10 cellular contexts compared by ENCODE assay signal in the genomic region with DNA sequence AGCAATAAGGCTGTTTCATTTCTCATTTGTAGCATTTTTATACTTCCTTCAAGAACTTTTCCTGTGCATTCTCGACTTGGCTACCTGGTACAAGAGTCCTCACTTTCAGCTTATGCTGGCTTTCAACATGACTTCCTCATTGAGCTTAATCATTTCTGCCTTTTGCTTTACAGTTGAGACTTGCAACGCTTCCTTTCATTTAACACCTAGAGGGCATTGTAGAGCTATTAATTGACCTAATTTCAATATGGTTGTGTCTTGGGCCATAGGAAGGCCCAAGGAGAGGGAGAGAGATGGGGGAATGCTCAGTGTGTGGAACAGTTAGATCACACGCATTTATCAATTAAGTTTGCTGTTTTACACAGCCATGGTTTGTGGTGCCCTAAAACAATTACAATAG. TPM values are rescaled to one million over a fixed set of nuclear protein-coding genes. Genes with fewer than 3 reads are reported as not detected.
DNase-seq lines count a peak whose midpoint lies in the region; ATAC-seq and TF ChIP-seq lines count a peak whose summit lies in the region.
"Had no signal": no experiment of that assay in that cellular context is flagged by ENCODE, and none has a peak within 500 bp of the region (broad histone marks: within the 10 kb centered on the region; RNA-seq: fewer than 3 reads in every experiment).

No MANE protein-coding gene starts in this region.

- intact Hi-C loops in activated CD4-positive, alpha-beta T cell treated with anti-CD3 and anti-CD28 coated beads for 36 hours (cut with DNase I, micrococcal nuclease): loop anchor here (2.0 to 10.0 kb wide), 3 partner anchors 235 to 527 kb away; partner anchors contain the start of gene SOD2 (in 1 of the 2)

- no peaks in the 10 kb centered on the region for H3K36me3 Mint-ChIP-seq in activated CD4-positive, alpha-beta T cell treated with anti-CD3 and anti-CD28 coated beads for 36 hours (ENCODE audit: low read depth)
- H3K36me3 Mint-ChIP-seq in stimulated activated naive B cell treated with anti-CD40 and anti-IgM and Interleukin-4, amounts not matched to agents 10 μg/mL and 1 μg/mL and 100 μg/mL, for 72 hours: no peaks in the 10 kb centered on the region

- H3K9me3 Mint-ChIP-seq in activated CD4-positive, alpha-beta T cell treated with anti-CD3 and anti-CD28 coated beads for 36 hours (ENCODE audit: low read depth): peaks cover 4% of the 10 kb centered on the region
- peaks cover 6 to 7% of the 10 kb centered on the region in 2 donors for H3K9me3 Mint-ChIP-seq in stimulated activated naive B cell treated with anti-CD40 and anti-IgM and Interleukin-4, amounts not matched to agents 10 μg/mL and 1 μg/mL and 100 μg/mL, for 72 hours

- H3K27ac Mint-ChIP-seq in activated CD4-positive, alpha-beta T cell treated with anti-CD3 and anti-CD28 coated beads for 36 hours: no peak overlapping the region
- H3K27ac Mint-ChIP-seq in stimulated activated naive B cell treated with anti-CD40 and anti-IgM and Interleukin-4, amounts not matched to agents 10 μg/mL and 1 μg/mL and 100 μg/mL, for 72 hours: no peak overlapping the region

- H3K4me3 Mint-ChIP-seq in activated CD4-positive, alpha-beta T cell treated with anti-CD3 and anti-CD28 coated beads for 36 hours: no peak overlapping the region
- no peak overlapping the region for H3K4me3 Mint-ChIP-seq in stimulated activated naive B cell treated with anti-CD40 and anti-IgM and Interleukin-4, amounts not matched to agents 10 μg/mL and 1 μg/mL and 100 μg/mL, for 72 hours

- peak; percentile 30 for ATAC-seq in activated CD4-positive, alpha-beta T cell treated with anti-CD3 and anti-CD28 coated beads for 36 hours
- peak; percentile 34 to 60 for ATAC-seq in stimulated activated naive B cell treated with anti-CD40 and anti-IgM and Interleukin-4, amounts not matched to agents 10 μg/mL and 1 μg/mL and 100 μg/mL, for 72 hours (replicated peaks)
- ATAC-seq in GM19023 (IDR thresholded peaks at IDR 0.05; ENCODE audit: unreplicated experiment): no peak

- TF ChIP-seq CTCF in LNCaP clone FGC (IDR thresholded peaks at IDR 0.05; ENCODE audit: control insufficient read depth, extremely low read depth, insufficient read depth): peak; percentile 58
- TF ChIP-seq CTCF in choroid plexus epithelial cell (conservative IDR thresholded peaks at IDR 0.05; ENCODE audit: low read depth, low read length): no peak
- no peak for TF ChIP-seq CTCF in GM20000 (IDR thresholded peaks at IDR 0.05; ENCODE audit: extremely low read depth, missing control alignments)

- POLR2A ChIA-PET in activated CD4-positive, alpha-beta T cell treated with anti-CD3 and anti-CD28 coated beads for 36 hours (lab: Charles Lee): no interaction called here

- no peak for DNase-seq in activated CD4-positive, alpha-beta T cell treated with anti-CD3 and anti-CD28 coated beads for 36 hours
- DNase-seq in activated CD4-positive, alpha-beta T cell treated with anti-CD3 and anti-CD28 coated beads, Interleukin-2, amount 50 U/mL, for 48 hours: no peak
- DNase-seq in LNCaP clone FGC (ENCODE audit: low read depth) (no peak), choroid plexus epithelial cell (ENCODE audit: low read depth) (peak; percentile 20), retina (no peak), GM20000 (ENCODE audit: low spot score) (no peak)
- DNase-seq in stimulated activated naive B cell treated with anti-CD40 and anti-IgM and Interleukin-4, amounts not matched to agents 10 μg/mL and 1 μg/mL and 100 μg/mL, for 72 hours: no peak
- DNase-seq: activated CD8-positive, alpha-beta memory T cell treated with anti-CD3 and anti-CD28 coated beads, Interleukin-2, amount 50 U/mL, for 48 hours had no signal

- peaks cover 10% of the 10 kb centered on the region for H3K4me1 Mint-ChIP-seq in activated CD4-positive, alpha-beta T cell treated with anti-CD3 and anti-CD28 coated beads for 36 hours
- no peaks in the 10 kb centered on the region for H3K4me1 Mint-ChIP-seq in stimulated activated naive B cell treated with anti-CD40 and anti-IgM and Interleukin-4, amounts not matched to agents 10 μg/mL and 1 μg/mL and 100 μg/mL, for 72 hours

- H3K27me3 Mint-ChIP-seq in activated CD4-positive, alpha-beta T cell treated with anti-CD3 and anti-CD28 coated beads for 36 hours: peaks cover 31% of the 10 kb centered on the region
- peaks cover 14 to 17% of the 10 kb centered on the region in 2 donors for H3K27me3 Mint-ChIP-seq in stimulated activated naive B cell treated with anti-CD40 and anti-IgM and Interleukin-4, amounts not matched to agents 10 μg/mL and 1 μg/mL and 100 μg/mL, for 72 hours

- no peak overlapping the region for H3K4me3 ChIP-seq in LNCaP clone FGC (ENCODE audit: low read depth, low read length)
- H3K4me3 ChIP-seq in choroid plexus epithelial cell (ENCODE audit: low read depth, low read length): no peak overlapping the region

- CTCF ChIA-PET in activated CD4-positive, alpha-beta T cell treated with anti-CD3 and anti-CD28 coated beads for 36 hours (lab: Charles Lee): interaction anchor here (1.4 kb wide), 1 partner anchor 298 kb away, joined by 3 read pairs; no protein-coding TSS in a partner anchor

RNA-seq across cellular contexts. Expression of gene SLC22A2, which starts 37.2 kb away (rescaled TPM):
- total RNA-seq in activated CD4-positive, alpha-beta T cell treated with anti-CD3 and anti-CD28 coated beads for 36 hours: not detected
- total RNA-seq: NCI-H460 had no signal
